ENCODE assay signal across 28 cellular contexts in the genomic region with DNA sequence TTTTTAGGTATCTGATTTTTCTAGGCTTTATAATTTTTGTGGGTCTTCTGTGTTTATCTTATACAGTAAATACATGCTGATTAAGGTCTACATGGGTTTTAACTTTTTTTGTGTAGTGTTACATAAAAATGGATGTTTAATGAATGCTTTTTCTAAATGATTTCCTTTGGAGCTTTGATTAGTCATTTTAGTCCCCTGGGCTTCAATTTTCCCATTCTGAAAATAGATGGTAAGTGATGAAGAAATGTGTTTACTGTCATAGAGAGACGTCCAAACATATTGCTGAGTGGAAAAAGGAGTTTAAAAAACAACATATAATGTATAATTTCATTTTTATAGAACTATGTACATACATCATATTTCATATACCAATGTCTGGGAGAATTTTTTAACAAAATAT.
"Had no signal": no experiment of that assay in that cellular context is flagged by ENCODE, and none has a peak within 500 bp of the region (broad histone marks: within the 10 kb centered on the region; RNA-seq: fewer than 3 reads in every experiment).

No MANE protein-coding gene starts in this region.

- H3K9me3 Mint-ChIP-seq: nephron; neural crest cell; stimulated activated memory B cell treated with anti-CD40 and anti-IgM and Interleukin-4, amounts not matched to agents 10 μg/mL and 1 μg/mL and 100 μg/mL, for 72 hours; stimulated activated naive CD8-positive, alpha-beta T cell treated with anti-CD3 and anti-CD28 coated beads, Interleukin-15, amount 100 ng/mL, for 72 hours had no signal

- H3K27ac Mint-ChIP-seq: stimulated activated memory B cell treated with anti-CD40 and anti-IgM and Interleukin-4, amounts not matched to agents 10 μg/mL and 1 μg/mL and 100 μg/mL, for 72 hours had no signal

- H3K4me1 Mint-ChIP-seq: nephron, neural crest cell had no signal

- H3K9me3 ChIP-seq: lower lobe of right lung, pancreas, prostate gland, spleen, testis, thyroid gland, transverse colon, upper lobe of left lung, vagina had no signal

- H3K27me3 ChIP-seq: pancreas, spleen, testis, thyroid gland, transverse colon, upper lobe of left lung, vagina had no signal

- H3K4me1 ChIP-seq: lower lobe of right lung, prostate gland, thyroid gland had no signal

- H3K36me3 ChIP-seq: lower lobe of right lung, pancreas, prostate gland, spleen, thyroid gland, transverse colon, upper lobe of left lung, vagina had no signal

- H3K27ac ChIP-seq: lower lobe of right lung, prostate gland, testis, thyroid gland, transverse colon, upper lobe of left lung, vagina had no signal

- H3K4me3 ChIP-seq: lower lobe of right lung, pancreas, prostate gland, spleen, testis, thyroid gland, transverse colon, upper lobe of left lung, vagina had no signal

- FAIRE-seq: keratinocyte, pancreas had no signal

- H3K36me3 Mint-ChIP-seq: naive thymus-derived CD8-positive, alpha-beta T cell; stimulated activated memory B cell treated with anti-CD40 and anti-IgM and Interleukin-4, amounts not matched to agents 10 μg/mL and 1 μg/mL and 100 μg/mL, for 72 hours had no signal

- H3K27me3 Mint-ChIP-seq: naive thymus-derived CD8-positive, alpha-beta T cell; stimulated activated memory B cell treated with anti-CD40 and anti-IgM and Interleukin-4, amounts not matched to agents 10 μg/mL and 1 μg/mL and 100 μg/mL, for 72 hours; stimulated activated naive CD8-positive, alpha-beta T cell treated with anti-CD3 and anti-CD28 coated beads, Interleukin-15, amount 100 ng/mL, for 72 hours had no signal

- ATAC-seq: lower lobe of right lung; naive thymus-derived CD8-positive, alpha-beta T cell; sciatic nerve; stimulated activated memory B cell treated with anti-CD40 and anti-IgM and Interleukin-4, amounts not matched to agents 10 μg/mL and 1 μg/mL and 100 μg/mL, for 72 hours; stimulated activated naive CD8-positive, alpha-beta T cell treated with anti-CD3 and anti-CD28 coated beads, Interleukin-15, amount 100 ng/mL, for 72 hours had no signal

- H3K4me3 Mint-ChIP-seq: naive thymus-derived CD8-positive, alpha-beta T cell; nephron; neural crest cell; stimulated activated memory B cell treated with anti-CD40 and anti-IgM and Interleukin-4, amounts not matched to agents 10 μg/mL and 1 μg/mL and 100 μg/mL, for 72 hours; stimulated activated naive CD8-positive, alpha-beta T cell treated with anti-CD3 and anti-CD28 coated beads, Interleukin-15, amount 100 ng/mL, for 72 hours had no signal

- DNase-seq: kidney glomerular epithelial cell; left cardiac atrium; lower lobe of right lung; mammary epithelial cell; mesenchymal stem cell; naive thymus-derived CD8-positive, alpha-beta T cell; nucleus accumbens; posterior cingulate gyrus; retina; right cardiac atrium; spleen; stimulated activated CD4-positive, alpha-beta T cell treated with anti-CD3 and anti-CD28 coated beads, Interleukin-2, amount 100 ng/mL, for 48 hours; stimulated activated CD4-positive, alpha-beta T cell treated with anti-CD3 and anti-CD28 coated beads, Interleukin-4, amount 100 ng/mL, for 4 hours; stimulated activated CD8-positive, alpha-beta memory T cell treated with anti-CD3 and anti-CD28 coated beads, Interleukin-4, amount 100 ng/mL, for 48 hours; stimulated activated naive CD4-positive, alpha-beta T cell treated with Interleukin-2 at 50 U/mL for 16 hours; stimulated activated naive CD8-positive, alpha-beta T cell treated with anti-CD3 and anti-CD28 coated beads, Interleukin-15, amount 100 ng/mL, for 72 hours; testis; transverse colon; upper lobe of left lung had no signal
